ENCODE assay signal across 15 cellular contexts in genomic region chr12:51067229-51067628, GRCh38. TPM values are rescaled to one million over a fixed set of nuclear protein-coding genes. Genes with fewer than 3 reads are reported as not detected.
DNase-seq lines count a peak whose midpoint lies in the region; ATAC-seq, FAIRE-seq and TF ChIP-seq lines count a peak whose summit lies in the region.
"Had no signal": no experiment of that assay in that cellular context is flagged by ENCODE, and none has a peak within 500 bp of the region (broad histone marks: within the 10 kb centered on the region; RNA-seq: fewer than 3 reads in every experiment).

No MANE protein-coding gene starts in this region.

- no peak for TF ChIP-seq EP300 in HepG2 (IDR thresholded peaks at IDR 0.05; ENCODE audit: low read depth in 2 of 2, low read length in 2 of 2)
- TF ChIP-seq EP300 in HepG2 (CRISPR knock-in tag; IDR thresholded peaks at IDR 0.05; ENCODE audit: borderline replicate concordance), result no peak

- H3K4me1 ChIP-seq in HepG2 (ENCODE audit: insufficient read depth, low read length) (peaks cover 44% of the 10 kb centered on the region), right lobe of liver (peaks cover 0 to 20% (median 2%) of the 10 kb centered on the region in 4 donors)
- H3K4me1 ChIP-seq: HAP-1 had no signal

- H3K36me3 ChIP-seq in HepG2 (replicated peaks in 1 of 2; ENCODE audit: control insufficient read depth in 1 of 2, insufficient read depth in 2 of 2, low read length in 2 of 2) (peaks cover 6 to 39% of the 10 kb centered on the region in 2 experiments), right lobe of liver (peaks cover 0 to 58% (median 0%) of the 10 kb centered on the region in 4 donors)

- no peak overlapping the region for H3K4me3 Mint-ChIP-seq in activated CD4-positive, alpha-beta memory T cell treated with anti-CD3 and anti-CD28 coated beads for 36 hours
- H3K4me3 Mint-ChIP-seq in activated CD4-positive, alpha-beta memory T cell treated with anti-CD3 and anti-CD28 coated beads, Interleukin-2, amount 10 ng/mL, durations not matched to agents 7 days and 5 days, result no peak overlapping the region
- no peak overlapping the region for H3K4me3 Mint-ChIP-seq in nephron progenitor cell
- H3K4me3 Mint-ChIP-seq: CD4-positive, CD25-positive, alpha-beta regulatory T cell; HFFc6 had no signal

- POLR2A ChIA-PET in activated CD4-positive, alpha-beta memory T cell treated with anti-CD3 and anti-CD28 coated beads for 36 hours (lab: Charles Lee), result no interaction called here
- POLR2A ChIA-PET in activated CD4-positive, alpha-beta memory T cell treated with anti-CD3 and anti-CD28 coated beads, Interleukin-2, amount 10 ng/mL, durations not matched to agents 7 days and 5 days (lab: Charles Lee), result interaction anchor here (1.3 kb wide), 1 partner anchor 17 kb away, joined by 4 read pairs; the partner anchor contains the start of gene CSRNP2
- POLR2A ChIA-PET in HepG2 (lab: Yijun Ruan, JAX), result interaction anchor here (1.2 to 2.6 kb wide), 2 partner anchors 16 to 18 kb away, joined by 7 to 18 read pairs; partner anchors contain the start of gene CSRNP2
- POLR2A ChIA-PET in GM10248 (lab: Yijun Ruan, JAX), result interaction anchor here (1.5 kb wide), 1 partner anchor 16 kb away, joined by 8 read pairs; the partner anchor contains the start of gene CSRNP2

- H3K27me3 Mint-ChIP-seq in activated CD4-positive, alpha-beta memory T cell treated with anti-CD3 and anti-CD28 coated beads for 36 hours, result no peaks in the 10 kb centered on the region
- H3K27me3 Mint-ChIP-seq in activated CD4-positive, alpha-beta memory T cell treated with anti-CD3 and anti-CD28 coated beads, Interleukin-2, amount 10 ng/mL, durations not matched to agents 7 days and 5 days, result no peaks in the 10 kb centered on the region
- H3K27me3 Mint-ChIP-seq in nephron progenitor cell (ENCODE audit: low read depth, poor library complexity), result peaks cover 4% of the 10 kb centered on the region
- H3K27me3 Mint-ChIP-seq: CD4-positive, CD25-positive, alpha-beta regulatory T cell had no signal

- no peak for DNase-seq in activated CD4-positive, alpha-beta memory T cell treated with anti-CD3 and anti-CD28 coated beads for 36 hours
- no peak for DNase-seq in activated CD4-positive, alpha-beta memory T cell treated with anti-CD3 and anti-CD28 coated beads, Interleukin-2, amount 10 ng/mL, durations not matched to agents 7 days and 5 days
- peak; percentile 21 for DNase-seq in HepG2 (ENCODE audit: low spot score)
- no peak for DNase-seq in right lobe of liver
- no peak for DNase-seq in nephron progenitor cell
- DNase-seq in GM10248 (ENCODE audit: extremely low spot score), result no peak
- no peak for DNase-seq in pons (ENCODE audit: low spot score)
- DNase-seq: ACHN; CD4-positive, CD25-positive, alpha-beta regulatory T cell; DMS53; GF-D8; HFFc6 had no signal

- no peaks in the 10 kb centered on the region for H3K9me3 ChIP-seq in HepG2 (ENCODE audit: low read length)
- H3K9me3 ChIP-seq in right lobe of liver, result no peaks in the 10 kb centered on the region
- H3K9me3 ChIP-seq: BLaER1 treated with 17β-estradiol and CSF1 and Interleukin-3, amounts not matched to agents 10 nM and 100 nM; HAP-1 had no signal

- H3K36me3 Mint-ChIP-seq in activated CD4-positive, alpha-beta memory T cell treated with anti-CD3 and anti-CD28 coated beads for 36 hours, result peaks cover 16% of the 10 kb centered on the region
- H3K36me3 Mint-ChIP-seq in activated CD4-positive, alpha-beta memory T cell treated with anti-CD3 and anti-CD28 coated beads, Interleukin-2, amount 10 ng/mL, durations not matched to agents 7 days and 5 days (ENCODE audit: low read depth), result peaks cover 40% of the 10 kb centered on the region
- peaks cover 74% of the 10 kb centered on the region for H3K36me3 Mint-ChIP-seq in nephron progenitor cell (ENCODE audit: low read depth)

- no peaks in the 10 kb centered on the region for H3K79me2 ChIP-seq in HepG2 (ENCODE audit: insufficient read depth, low read length)

- H4K20me1 ChIP-seq in HepG2 (ENCODE audit: insufficient read depth, low read length), result no peaks in the 10 kb centered on the region

- H3K27me3 ChIP-seq in HepG2 (ENCODE audit: control insufficient read depth in 1 of 2, insufficient read depth in 2 of 2, low read length in 2 of 2), result no peaks in the 10 kb centered on the region
- H3K27me3 ChIP-seq in right lobe of liver, result no peaks in the 10 kb centered on the region
- H3K27me3 ChIP-seq: BLaER1 treated with 17β-estradiol and CSF1 and Interleukin-3, amounts not matched to agents 10 nM and 100 nM had no signal

- no peak overlapping the region for H3K4me3 ChIP-seq in HepG2 (replicated peaks in 1 of 3; ENCODE audit: insufficient read depth in 1 of 3, low read depth in 2 of 3, low read length in 3 of 3)
- no peak overlapping the region for H3K4me3 ChIP-seq in right lobe of liver
- H3K4me3 ChIP-seq: BLaER1 treated with 17β-estradiol and CSF1 and Interleukin-3, amounts not matched to agents 10 nM and 100 nM; HAP-1 had no signal

- no TSS peak for BruUV-seq in HepG2 (replicated peaks; lab: Mats Ljungman, UMichigan)

- H3K27ac Mint-ChIP-seq in activated CD4-positive, alpha-beta memory T cell treated with anti-CD3 and anti-CD28 coated beads for 36 hours, result peak overlapping the region; percentile 5
- H3K27ac Mint-ChIP-seq in activated CD4-positive, alpha-beta memory T cell treated with anti-CD3 and anti-CD28 coated beads, Interleukin-2, amount 10 ng/mL, durations not matched to agents 7 days and 5 days, result no peak overlapping the region
- peak overlapping the region; percentile 71 for H3K27ac Mint-ChIP-seq in nephron progenitor cell
- H3K27ac Mint-ChIP-seq: CD4-positive, CD25-positive, alpha-beta regulatory T cell; HFFc6 had no signal

- TF ChIP-seq POLR2A in HepG2 (IDR thresholded peaks at IDR 0.05; ENCODE audit: insufficient read depth in 1 of 2, low read depth in 2 of 2, low read length in 2 of 2) (no peak), right lobe of liver (IDR thresholded peaks at IDR 0.05) (no peak)

- intact Hi-C loops in activated CD4-positive, alpha-beta memory T cell treated with anti-CD3 and anti-CD28 coated beads for 36 hours (cut with micrococcal nuclease), result no loop called here
- intact Hi-C loops in HepG2 (cut with micrococcal nuclease; ENCODE audit: unreplicated experiment) (no loop called here), right lobe of liver (cut with DNase I) (no loop called here)

- H3K9ac ChIP-seq in HepG2 (ENCODE audit: insufficient read depth, low read depth, low read length), result no peak overlapping the region
- H3K9ac ChIP-seq: BLaER1 treated with 17β-estradiol and CSF1 and Interleukin-3, amounts not matched to agents 10 nM and 100 nM had no signal

- H2AFZ ChIP-seq in HepG2 (ENCODE audit: low read length), result no peak overlapping the region

- ATAC-seq in HepG2 (peak; percentile 58), right lobe of liver (no peak)

- H3K4me2 ChIP-seq in HepG2 (ENCODE audit: low read depth, low read length), result no peak overlapping the region
- H3K4me2 ChIP-seq: BLaER1 treated with 17β-estradiol and CSF1 and Interleukin-3, amounts not matched to agents 10 nM and 100 nM had no signal

- H3K9me3 Mint-ChIP-seq in activated CD4-positive, alpha-beta memory T cell treated with anti-CD3 and anti-CD28 coated beads for 36 hours, result no peaks in the 10 kb centered on the region
- no peaks in the 10 kb centered on the region for H3K9me3 Mint-ChIP-seq in activated CD4-positive, alpha-beta memory T cell treated with anti-CD3 and anti-CD28 coated beads, Interleukin-2, amount 10 ng/mL, durations not matched to agents 7 days and 5 days
- H3K9me3 Mint-ChIP-seq in nephron progenitor cell, result no peaks in the 10 kb centered on the region
- H3K9me3 Mint-ChIP-seq: HFFc6 had no signal

- CTCF ChIA-PET in activated CD4-positive, alpha-beta memory T cell treated with anti-CD3 and anti-CD28 coated beads for 36 hours (lab: Charles Lee), result interaction anchor here (1.8 kb wide), 1 partner anchor 302 kb away, joined by 8 read pairs; no protein-coding TSS in a partner anchor
- CTCF ChIA-PET in activated CD4-positive, alpha-beta memory T cell treated with anti-CD3 and anti-CD28 coated beads, Interleukin-2, amount 10 ng/mL, durations not matched to agents 7 days and 5 days (lab: Charles Lee), result no interaction called here
- CTCF ChIA-PET in HepG2 (lab: Yijun Ruan, JAX; ENCODE audit: low intra/inter-chr PET ratio, low total read pairs) (no interaction called here), GM10248 (lab: Yijun Ruan, JAX) (interaction anchor here (0.9 to 1.0 kb wide), 2 partner anchors 8 to 15 kb away, joined by 3 to 4 read pairs; no protein-coding TSS in a partner anchor)

- H3K4me1 Mint-ChIP-seq in activated CD4-positive, alpha-beta memory T cell treated with anti-CD3 and anti-CD28 coated beads for 36 hours (ENCODE audit: low read depth), result no peaks in the 10 kb centered on the region
- H3K4me1 Mint-ChIP-seq in activated CD4-positive, alpha-beta memory T cell treated with anti-CD3 and anti-CD28 coated beads, Interleukin-2, amount 10 ng/mL, durations not matched to agents 7 days and 5 days, result no peaks in the 10 kb centered on the region
- peaks cover 6% of the 10 kb centered on the region for H3K4me1 Mint-ChIP-seq in nephron progenitor cell

- H3K27ac ChIP-seq in HepG2 (ENCODE audit: extremely low read length, insufficient read depth, low read length) (no peak overlapping the region), right lobe of liver (no peak overlapping the region)
- H3K27ac ChIP-seq: BLaER1 treated with 17β-estradiol and CSF1 and Interleukin-3, amounts not matched to agents 10 nM and 100 nM had no signal

- FAIRE-seq in HepG2 (lab: Jason Lieb, UNC), result peak; percentile 73
- FAIRE-seq: H1 had no signal

- TF ChIP-seq CTCF in HepG2 (CRISPR knock-in tag; IDR thresholded peaks at IDR 0.05), result no peak
- TF ChIP-seq CTCF in right lobe of liver (IDR thresholded peaks at IDR 0.05), result no peak
- TF ChIP-seq CTCF in nephron progenitor cell (IDR thresholded peaks at IDR 0.05), result no peak
- no peak for TF ChIP-seq CTCF in GM10248 (IDR thresholded peaks at IDR 0.05; ENCODE audit: control extremely low read depth, extremely low read depth, low read depth, missing control alignments)

- 43% methylated on average over 2 of the region's 4 CpGs for WGBS in HepG2 (ENCODE audit: low lambda C conversion rate)
- 76% methylated on average over 2 of the region's 4 CpGs for WGBS in right lobe of liver (ENCODE audit: insufficient coverage, low coverage, low lambda C conversion rate, missing lambda C conversion rate)

- in situ Hi-C loops in HepG2 (cut with HindIII; ENCODE audit: extremely low pct_ligation_motif_present, low pct_unique_long_range_greater_than_20kb), result no loop called here

- TF ChIP-seq RAD21 in HepG2 (CRISPR knock-in tag; IDR thresholded peaks at IDR 0.05), result no peak

RNA-seq across cellular contexts. Expression of gene CSRNP2, which starts 16.2 kb away (rescaled TPM):
- total RNA-seq in activated CD4-positive, alpha-beta memory T cell treated with anti-CD3 and anti-CD28 coated beads for 36 hours, result 10 to 100 TPM; 19.2 to 20.2 TPM
- 10 to 100 TPM; 14.7 to 16.3 TPM for total RNA-seq in activated CD4-positive, alpha-beta memory T cell treated with anti-CD3 and anti-CD28 coated beads, Interleukin-2, amount 10 ng/mL, durations not matched to agents 7 days and 5 days
- total RNA-seq in HepG2 (2016; rRNA removed; fragmentation: Illumina TruSeq; extraction: Trizol) (4.8 and 5.4 TPM in 2 replicates), right lobe of liver (1 to 10 TPM; 5.2 to 9.4 (median 6.7) TPM)
- total RNA-seq in HepG2 (2016; cell fraction: cytosol; rRNA removed; fragmentation: Illumina TruSeq; extraction: Trizol; ENCODE audit: low read depth), result 2.2 and 2.5 TPM in 2 replicates
- 4.9 and 5.0 TPM in 2 replicates for total RNA-seq in HepG2 (2016; cell fraction: insoluble cytoplasmic fraction; rRNA removed; fragmentation: Illumina TruSeq; extraction: Trizol)
- 4.9 and 5.0 TPM in 2 replicates for total RNA-seq in HepG2 (2016; cell fraction: membrane; rRNA removed; fragmentation: Illumina TruSeq; extraction: Trizol)
- 4.3 and 4.8 TPM in 2 replicates for total RNA-seq in HepG2 (2016; cell fraction: nucleus; rRNA removed; fragmentation: Illumina TruSeq; extraction: Trizol)
- polyA plus RNA-seq in HepG2 (2011; rRNA removed), result 7.3 and 7.5 TPM in 2 replicates
- 4.0 and 5.0 TPM in 2 replicates for polyA plus RNA-seq in HepG2 (2011; cell fraction: cytosol; rRNA removed)
- 6.5 and 9.9 TPM in 2 replicates for polyA plus RNA-seq in HepG2 (2011; cell fraction: nucleus; rRNA removed)
- polyA plus RNA-seq in HepG2 (2012), result 4.8 and 6.4 TPM in 2 replicates
- polyA plus RNA-seq in HepG2 (2016; cell fraction: cytosol; fragmentation: Illumina TruSeq; extraction: Trizol; ENCODE audit: low read depth), result 0.69 and 1.1 TPM in 2 replicates
- 5.5 TPM in 2 replicates for polyA plus RNA-seq in HepG2 (2016; cell fraction: insoluble cytoplasmic fraction; fragmentation: Illumina TruSeq; extraction: Trizol; ENCODE audit: low read depth)
- 2.9 and 3.9 TPM in 2 replicates for polyA plus RNA-seq in HepG2 (2016; cell fraction: membrane; fragmentation: Illumina TruSeq; extraction: Trizol; ENCODE audit: low read depth)
- 12.1 and 14.0 TPM in 2 replicates for polyA plus RNA-seq in HepG2 (2016; cell fraction: nucleus; fragmentation: Illumina TruSeq; extraction: Trizol; ENCODE audit: insufficient read depth, low read depth)
- 8.0 and 14.3 TPM in 2 replicates for polyA minus RNA-seq in HepG2 (2011; rRNA and poly(A)+ RNA removed; ENCODE audit: low replicate concordance)
- 4.0 and 7.0 TPM in 2 replicates for polyA minus RNA-seq in HepG2 (2011; cell fraction: cytosol; rRNA and poly(A)+ RNA removed)
- 7.2 and 7.6 TPM in 2 replicates for polyA minus RNA-seq in HepG2 (2011; cell fraction: nucleus; rRNA and poly(A)+ RNA removed)

RNA-seq across cellular contexts. Expression of gene LETMD1, which starts 19.1 kb away (rescaled TPM):
- 10 to 100 TPM; 79.8 to 84.0 TPM for total RNA-seq in activated CD4-positive, alpha-beta memory T cell treated with anti-CD3 and anti-CD28 coated beads for 36 hours
- 10 to 100 TPM; 92.1 to 93.9 TPM for total RNA-seq in activated CD4-positive, alpha-beta memory T cell treated with anti-CD3 and anti-CD28 coated beads, Interleukin-2, amount 10 ng/mL, durations not matched to agents 7 days and 5 days
- 31.3 and 43.3 TPM in 2 replicates for total RNA-seq in HepG2 (2016; rRNA removed; fragmentation: Illumina TruSeq; extraction: Trizol)
- 38.9 and 41.9 TPM in 2 replicates for total RNA-seq in HepG2 (2016; cell fraction: cytosol; rRNA removed; fragmentation: Illumina TruSeq; extraction: Trizol; ENCODE audit: low read depth)
- total RNA-seq in HepG2 (2016; cell fraction: insoluble cytoplasmic fraction; rRNA removed; fragmentation: Illumina TruSeq; extraction: Trizol), result 30.1 and 43.5 TPM in 2 replicates
- total RNA-seq in HepG2 (2016; cell fraction: membrane; rRNA removed; fragmentation: Illumina TruSeq; extraction: Trizol), result 40.9 and 47.5 TPM in 2 replicates
- total RNA-seq in HepG2 (2016; cell fraction: nucleus; rRNA removed; fragmentation: Illumina TruSeq; extraction: Trizol), result 60.1 and 72.7 TPM in 2 replicates
- polyA plus RNA-seq in HepG2 (2011; rRNA removed), result 81.5 and 87.7 TPM in 2 replicates
- polyA plus RNA-seq in HepG2 (2011; cell fraction: cytosol; rRNA removed), result 67.1 and 81.9 TPM in 2 replicates
- polyA plus RNA-seq in HepG2 (2011; cell fraction: nucleus; rRNA removed), result 87.7 and 105 TPM in 2 replicates
- 69.6 and 72.9 TPM in 2 replicates for polyA plus RNA-seq in HepG2 (2012)
- 16.7 and 17.0 TPM in 2 replicates for polyA plus RNA-seq in HepG2 (2016; cell fraction: cytosol; fragmentation: Illumina TruSeq; extraction: Trizol; ENCODE audit: low read depth)
- 35.1 and 35.4 TPM in 2 replicates for polyA plus RNA-seq in HepG2 (2016; cell fraction: insoluble cytoplasmic fraction; fragmentation: Illumina TruSeq; extraction: Trizol; ENCODE audit: low read depth)
- 34.3 and 34.9 TPM in 2 replicates for polyA plus RNA-seq in HepG2 (2016; cell fraction: membrane; fragmentation: Illumina TruSeq; extraction: Trizol; ENCODE audit: low read depth)
- polyA plus RNA-seq in HepG2 (2016; cell fraction: nucleus; fragmentation: Illumina TruSeq; extraction: Trizol; ENCODE audit: insufficient read depth, low read depth), result 140 and 146 TPM in 2 replicates
- polyA minus RNA-seq in HepG2 (2011; rRNA and poly(A)+ RNA removed; ENCODE audit: low replicate concordance), result 91.2 and 186 TPM in 2 replicates
- 27.8 and 37.3 TPM in 2 replicates for polyA minus RNA-seq in HepG2 (2011; cell fraction: cytosol; rRNA and poly(A)+ RNA removed)
- polyA minus RNA-seq in HepG2 (2011; cell fraction: nucleus; rRNA and poly(A)+ RNA removed), result 53.9 and 66.5 TPM in 2 replicates
- 10 to 100 TPM; 22.1 to 35.6 (median 30.4) TPM for total RNA-seq in right lobe of liver

RNA-seq across cellular contexts. Expression of gene SLC11A2, which starts 41.0 kb away (rescaled TPM):
- total RNA-seq in activated CD4-positive, alpha-beta memory T cell treated with anti-CD3 and anti-CD28 coated beads for 36 hours, result 10 to 100 TPM; 41.4 to 41.6 TPM
- total RNA-seq in activated CD4-positive, alpha-beta memory T cell treated with anti-CD3 and anti-CD28 coated beads, Interleukin-2, amount 10 ng/mL, durations not matched to agents 7 days and 5 days, result 10 to 100 TPM; 35.0 to 36.4 TPM
- total RNA-seq in HepG2 (2016; rRNA removed; fragmentation: Illumina TruSeq; extraction: Trizol) (46.0 and 71.7 TPM in 2 replicates), right lobe of liver (10 to 100 TPM; 27.8 to 51.6 (median 34.2) TPM)
- 12.8 and 15.2 TPM in 2 replicates for total RNA-seq in HepG2 (2016; cell fraction: cytosol; rRNA removed; fragmentation: Illumina TruSeq; extraction: Trizol; ENCODE audit: low read depth)
- total RNA-seq in HepG2 (2016; cell fraction: insoluble cytoplasmic fraction; rRNA removed; fragmentation: Illumina TruSeq; extraction: Trizol), result 46.0 and 72.7 TPM in 2 replicates
- total RNA-seq in HepG2 (2016; cell fraction: membrane; rRNA removed; fragmentation: Illumina TruSeq; extraction: Trizol), result 27.2 and 30.1 TPM in 2 replicates
- total RNA-seq in HepG2 (2016; cell fraction: nucleus; rRNA removed; fragmentation: Illumina TruSeq; extraction: Trizol), result 88.4 and 99.6 TPM in 2 replicates
- polyA plus RNA-seq in HepG2 (2011; rRNA removed), result 69.0 and 77.0 TPM in 2 replicates
- polyA plus RNA-seq in HepG2 (2011; cell fraction: cytosol; rRNA removed), result 49.4 and 74.9 TPM in 2 replicates
- 104 and 109 TPM in 2 replicates for polyA plus RNA-seq in HepG2 (2011; cell fraction: nucleus; rRNA removed)
- 45.2 and 67.1 TPM in 2 replicates for polyA plus RNA-seq in HepG2 (2012)
- 4.6 and 4.8 TPM in 2 replicates for polyA plus RNA-seq in HepG2 (2016; cell fraction: cytosol; fragmentation: Illumina TruSeq; extraction: Trizol; ENCODE audit: low read depth)
- polyA plus RNA-seq in HepG2 (2016; cell fraction: insoluble cytoplasmic fraction; fragmentation: Illumina TruSeq; extraction: Trizol; ENCODE audit: low read depth), result 28.1 and 31.7 TPM in 2 replicates
- polyA plus RNA-seq in HepG2 (2016; cell fraction: membrane; fragmentation: Illumina TruSeq; extraction: Trizol; ENCODE audit: low read depth), result 11.2 and 12.2 TPM in 2 replicates
- 95.3 and 96.3 TPM in 2 replicates for polyA plus RNA-seq in HepG2 (2016; cell fraction: nucleus; fragmentation: Illumina TruSeq; extraction: Trizol; ENCODE audit: insufficient read depth, low read depth)
- 122 and 227 TPM in 2 replicates for polyA minus RNA-seq in HepG2 (2011; rRNA and poly(A)+ RNA removed; ENCODE audit: low replicate concordance)
- polyA minus RNA-seq in HepG2 (2011; cell fraction: cytosol; rRNA and poly(A)+ RNA removed), result 58.3 and 68.0 TPM in 2 replicates
- 136 and 147 TPM in 2 replicates for polyA minus RNA-seq in HepG2 (2011; cell fraction: nucleus; rRNA and poly(A)+ RNA removed)

Comparison
In these comparisons a context has a peak if more than half of its experiments do, and no peak if none do; other contexts are left out.
1. CTCF ChIA-PET loops: an anchor here in activated CD4-positive, alpha-beta memory T cell treated with anti-CD3 and anti-CD28 coated beads for 36 hours (1.8 kb wide) and GM10248 (0.9 to 1.0 kb wide); none called in activated CD4-positive, alpha-beta memory T cell treated with anti-CD3 and anti-CD28 coated beads, Interleukin-2, amount 10 ng/mL, durations not matched to agents 7 days and 5 days and HepG2.